In the genomic region with DNA sequence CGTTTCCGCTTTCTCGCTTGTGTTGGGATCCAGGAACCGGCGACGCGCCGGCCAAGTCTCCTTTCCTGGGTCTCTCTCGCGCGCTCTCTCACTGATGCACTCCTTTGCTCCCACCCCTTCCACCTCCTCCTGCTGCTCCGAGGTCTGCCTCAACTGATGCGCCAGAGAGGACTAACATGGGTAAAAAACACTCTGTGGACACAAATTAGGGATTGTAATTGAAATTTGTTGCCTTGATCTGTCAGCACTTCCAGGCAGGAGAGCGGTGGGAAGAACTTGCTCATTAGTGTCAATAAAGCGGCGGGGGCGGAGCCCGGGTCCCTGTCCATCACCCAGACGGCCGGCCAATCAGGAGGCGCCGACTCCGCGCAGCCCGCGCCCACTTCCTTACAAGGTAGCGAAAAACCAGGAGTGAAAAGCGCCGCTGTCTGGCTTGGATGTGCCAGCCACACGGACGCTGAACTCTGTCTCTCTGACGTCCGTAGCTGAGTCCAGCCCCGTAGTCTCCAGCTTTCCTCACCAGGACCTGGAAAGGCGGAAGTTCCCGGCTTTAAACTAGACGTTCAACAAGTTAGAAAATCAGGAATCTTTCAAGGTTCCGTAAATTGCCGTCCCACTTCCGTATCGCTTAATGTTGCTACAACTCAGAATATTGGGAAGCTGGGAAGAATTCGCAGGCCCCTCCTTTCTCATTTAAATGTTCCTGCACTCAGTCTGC, we compare ENCODE assay signal across 8 cellular contexts. TPM values are rescaled to one million over a fixed set of nuclear protein-coding genes. Genes with fewer than 3 reads are reported as not detected.
DNase-seq lines count a peak whose midpoint lies in the region; ATAC-seq and TF ChIP-seq lines count a peak whose summit lies in the region.

A gene (minus strand): TSS at position 267 of the 718 bp plus-strand sequence. CDS start 417 bp downstream, outside the sequence.

- no peak for TF ChIP-seq RAD21 in HCT116 (IDR thresholded peaks at IDR 0.05; ENCODE audit: low read depth)

- no peak within 1 kb of the TSS for H3K27ac Mint-ChIP-seq in T-helper 17 cell

- peaks cover 4% of the 10 kb centered on the region for H3K4me1 Mint-ChIP-seq in T-helper 17 cell

- H3K27ac ChIP-seq in 22Rv1 (peak within 1 kb of the TSS; percentile 83), HCT116 (ENCODE audit: low read depth, low read length) (peak within 1 kb of the TSS; percentile 82), mucosa of rectum (ENCODE audit: low read depth in 2 of 2, low read length in 2 of 2) (no peak within 1 kb of the TSS), upper lobe of left lung (peak within 1 kb of the TSS in 1 of 4 donors; percentile 4)

- TF ChIP-seq EP300 in upper lobe of left lung (IDR thresholded peaks at IDR 0.05): no peak

- peaks cover 30% of the 10 kb centered on the region for H3K79me2 ChIP-seq in HCT116 (ENCODE audit: insufficient read depth, low read length)

- CTCF ChIA-PET in HCT116 (lab: Charles Lee): interaction anchor here (1.1 kb wide), 1 partner anchor 10 kb away, joined by 13 read pairs; no protein-coding TSS in a partner anchor

- no peak for TF ChIP-seq CTCF in 22Rv1 (IDR thresholded peaks at IDR 0.05)
- no peak for TF ChIP-seq CTCF in HCT116 (IDR thresholded peaks at IDR 0.05 in 2 of 3, conservative IDR thresholded peaks at IDR 0.05 in 1 of 3; ENCODE audit: borderline replicate concordance in 1 of 3, insufficient read depth in 1 of 3, low read depth in 2 of 3, low read length in 2 of 3)
- no peak for TF ChIP-seq CTCF in upper lobe of left lung (IDR thresholded peaks at IDR 0.05)

- no TSS peak for BruUV-seq in HCT116 (replicated peaks; lab: Mats Ljungman, UMichigan)

- H3K36me3 ChIP-seq in HCT116 (ENCODE audit: control insufficient read depth in 1 of 2, insufficient read depth in 2 of 2, low read length in 2 of 2) (no peaks in the 10 kb centered on the region), mucosa of rectum (ENCODE audit: control insufficient read depth in 2 of 2, insufficient read depth in 2 of 2, low read length in 2 of 2) (no peaks in the 10 kb centered on the region), upper lobe of left lung (no peaks in the 10 kb centered on the region)

- 6 to 9% methylated on average over 42 of the region's 42 CpGs for WGBS in upper lobe of left lung, 2 donors

- peaks cover 69% of the 10 kb centered on the region for H3K27me3 Mint-ChIP-seq in T-helper 17 cell

- H3K9me3 ChIP-seq in HCT116 (ENCODE audit: control insufficient read depth in 1 of 2, insufficient read depth in 1 of 2, low read depth in 1 of 2, low read length in 2 of 2) (no peaks in the 10 kb centered on the region), T-helper 17 cell (ENCODE audit: control insufficient read depth, low read length, poor library complexity, severe bottlenecking) (no peaks in the 10 kb centered on the region), mucosa of rectum (ENCODE audit: control insufficient read depth in 2 of 2, low read length in 2 of 2) (no peaks in the 10 kb centered on the region), upper lobe of left lung (peaks cover 0 to 6% (median 3%) of the 10 kb centered on the region in 4 donors)

- H3K27me3 ChIP-seq in HCT116 (ENCODE audit: insufficient read depth, low read length): no peaks in the 10 kb centered on the region
- peaks cover 25 to 49% of the 10 kb centered on the region in 2 donors for H3K27me3 ChIP-seq in mucosa of rectum (ENCODE audit: control insufficient read depth in 2 of 2, insufficient read depth in 2 of 2, low read length in 2 of 2)
- H3K27me3 ChIP-seq in upper lobe of left lung: peaks cover 0 to 75% (median 32%) of the 10 kb centered on the region in 4 donors

- H3K4me3 ChIP-seq in HCT116 (replicated peaks in 1 of 2; ENCODE audit: low read depth in 1 of 2, low read length in 2 of 2) (peak within 1 kb of the TSS; percentile 53 to 68), mucosa of rectum (ENCODE audit: low read length in 2 of 2) (peak within 1 kb of the TSS; percentile 33 to 55), upper lobe of left lung (peak within 1 kb of the TSS; percentile 2 to 37 (median 26))

- TF ChIP-seq POLR2A in HCT116 (IDR thresholded peaks at IDR 0.05; ENCODE audit: borderline replicate concordance, extremely low read depth, insufficient read depth, insufficient read length) (no peak), upper lobe of left lung (IDR thresholded peaks at IDR 0.05) (no peak)

- intact Hi-C loops in HCT116 (cut with micrococcal nuclease): no loop called here

- H3K9ac ChIP-seq in HCT116 (ENCODE audit: low read length) (peak within 1 kb of the TSS; percentile 77), mucosa of rectum (ENCODE audit: low read depth in 1 of 2, low read length in 2 of 2) (no peak within 1 kb of the TSS)

- DNase-seq in HCT116 (ENCODE audit: low read depth, low spot score) (peak; percentile 85), T-helper 17 cell (no peak), fibroblast of gingiva (ENCODE audit: low read depth) (peak; percentile 99), upper lobe of left lung (peak; percentile 39 to 90)

- H3K4me1 ChIP-seq in HCT116 (ENCODE audit: control insufficient read depth in 1 of 2, insufficient read depth in 2 of 2, low read length in 2 of 2): peaks cover 0 to 13% of the 10 kb centered on the region in 2 experiments; a peak in 2 of 4 replicates
- no peaks in the 10 kb centered on the region for H3K4me1 ChIP-seq in mucosa of rectum (ENCODE audit: control insufficient read depth in 2 of 2, insufficient read depth in 2 of 2, low read length in 2 of 2)
- H3K4me1 ChIP-seq in upper lobe of left lung: peaks cover 12 to 34% (median 17%) of the 10 kb centered on the region in 4 donors

- H3K4me2 ChIP-seq in HCT116 (ENCODE audit: low read length): peak within 1 kb of the TSS; percentile 77

- H3K4me3 Mint-ChIP-seq in T-helper 17 cell: peak within 1 kb of the TSS; percentile 31

- peaks cover 8% of the 10 kb centered on the region for H3K36me3 Mint-ChIP-seq in T-helper 17 cell (ENCODE audit: low read depth)

- RAD21 ChIA-PET in HCT116 (lab: Charles Lee; ENCODE audit: low non-redundant PET in 1 of 2, low total read pairs in 2 of 2, uncharacterized antibody in 2 of 2, unreplicated experiment in 2 of 2): no interaction called here

- H2AFZ ChIP-seq in HCT116 (ENCODE audit: low read depth, low read length, poor library complexity, severe bottlenecking): peak within 1 kb of the TSS; percentile 46

- ATAC-seq in HCT116: peak; percentile 82
- ATAC-seq in T-helper 17 cell: no peak
- peak in 1 of 2 donors; percentile 93 for ATAC-seq in upper lobe of left lung (ENCODE audit: low FRiP score in 2 of 2)
- ATAC-seq in GM21723 (IDR thresholded peaks at IDR 0.05; ENCODE audit: unreplicated experiment): no peak
- ATAC-seq in GM19455 (IDR thresholded peaks at IDR 0.05; ENCODE audit: unreplicated experiment): no peak

- POLR2A ChIA-PET in HCT116 (lab: Charles Lee): no interaction called here

- no peaks in the 10 kb centered on the region for H3K9me2 ChIP-seq in HCT116 (ENCODE audit: insufficient read depth)

- H4K20me1 ChIP-seq in HCT116 (ENCODE audit: insufficient read depth): no peaks in the 10 kb centered on the region

TF ChIP-seq in HCT116, 20 proteins besides CTCF, POLR2A, EP300 and RAD21 (continues in another document):
- no peak for TF ChIP-seq EZH2 (IDR thresholded peaks at IDR 0.05)
- TF ChIP-seq ELF1 (IDR thresholded peaks at IDR 0.05; ENCODE audit: borderline replicate concordance, low read depth): peak; percentile 73
- no peak for TF ChIP-seq YY1 (IDR thresholded peaks at IDR 0.05; ENCODE audit: extremely low read depth, insufficient replicate concordance, low read depth, low read length)
- TF ChIP-seq CEBPB (IDR thresholded peaks at IDR 0.05; ENCODE audit: low read depth): no peak
- TF ChIP-seq JUND (IDR thresholded peaks at IDR 0.05): peak; percentile 38; the same call in 1 of the 2 replicates
- TF ChIP-seq SRF (IDR thresholded peaks at IDR 0.05; ENCODE audit: low read depth): peak; percentile 93
- peak; percentile 70 for TF ChIP-seq SP1 (IDR thresholded peaks at IDR 0.05; ENCODE audit: low read depth)
- peak; percentile 59; the same call in 1 of the 2 replicates for TF ChIP-seq EGR1 (IDR thresholded peaks at IDR 0.05; ENCODE audit: low read depth)
- TF ChIP-seq, protein P1, sequence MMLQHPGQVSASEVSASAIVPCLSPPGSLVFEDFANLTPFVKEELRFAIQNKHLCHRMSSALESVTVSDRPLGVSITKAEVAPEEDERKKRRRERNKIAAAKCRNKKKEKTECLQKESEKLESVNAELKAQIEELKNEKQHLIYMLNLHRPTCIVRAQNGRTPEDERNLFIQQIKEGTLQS (IDR thresholded peaks at IDR 0.05): no peak
- TF ChIP-seq, protein P2, sequence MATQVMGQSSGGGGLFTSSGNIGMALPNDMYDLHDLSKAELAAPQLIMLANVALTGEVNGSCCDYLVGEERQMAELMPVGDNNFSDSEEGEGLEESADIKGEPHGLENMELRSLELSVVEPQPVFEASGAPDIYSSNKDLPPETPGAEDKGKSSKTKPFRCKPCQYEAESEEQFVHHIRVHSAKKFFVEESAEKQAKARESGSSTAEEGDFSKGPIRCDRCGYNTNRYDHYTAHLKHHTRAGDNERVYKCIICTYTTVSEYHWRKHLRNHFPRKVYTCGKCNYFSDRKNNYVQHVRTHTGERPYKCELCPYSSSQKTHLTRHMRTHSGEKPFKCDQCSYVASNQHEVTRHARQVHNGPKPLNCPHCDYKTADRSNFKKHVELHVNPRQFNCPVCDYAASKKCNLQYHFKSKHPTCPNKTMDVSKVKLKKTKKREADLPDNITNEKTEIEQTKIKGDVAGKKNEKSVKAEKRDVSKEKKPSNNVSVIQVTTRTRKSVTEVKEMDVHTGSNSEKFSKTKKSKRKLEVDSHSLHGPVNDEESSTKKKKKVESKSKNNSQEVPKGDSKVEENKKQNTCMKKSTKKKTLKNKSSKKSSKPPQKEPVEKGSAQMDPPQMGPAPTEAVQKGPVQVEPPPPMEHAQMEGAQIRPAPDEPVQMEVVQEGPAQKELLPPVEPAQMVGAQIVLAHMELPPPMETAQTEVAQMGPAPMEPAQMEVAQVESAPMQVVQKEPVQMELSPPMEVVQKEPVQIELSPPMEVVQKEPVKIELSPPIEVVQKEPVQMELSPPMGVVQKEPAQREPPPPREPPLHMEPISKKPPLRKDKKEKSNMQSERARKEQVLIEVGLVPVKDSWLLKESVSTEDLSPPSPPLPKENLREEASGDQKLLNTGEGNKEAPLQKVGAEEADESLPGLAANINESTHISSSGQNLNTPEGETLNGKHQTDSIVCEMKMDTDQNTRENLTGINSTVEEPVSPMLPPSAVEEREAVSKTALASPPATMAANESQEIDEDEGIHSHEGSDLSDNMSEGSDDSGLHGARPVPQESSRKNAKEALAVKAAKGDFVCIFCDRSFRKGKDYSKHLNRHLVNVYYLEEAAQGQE (IDR thresholded peaks at IDR 0.05; ENCODE audit: low read depth): no peak
- peak; percentile 31; the same call in 1 of the 2 replicates for TF ChIP-seq SIN3A (IDR thresholded peaks at IDR 0.05; ENCODE audit: low read depth)
- peak; percentile 30 for TF ChIP-seq TCF7L2 (IDR thresholded peaks at IDR 0.05; ENCODE audit: borderline replicate concordance, extremely low read depth, insufficient read depth, insufficient read length)

RNA-seq across cellular contexts. Expression of the gene that starts here (rescaled TPM):
- total RNA-seq in HCT116 (2021; ENCODE audit: unreplicated experiment): 14.4 TPM
- polyA plus RNA-seq in HCT116 (2012): 9.0 and 10.0 TPM in 2 replicates
- total RNA-seq in T-helper 17 cell: not detected
- total RNA-seq in upper lobe of left lung: under 1 TPM in 3 of 6 donors, not detected in 3; 0.20 to 0.49 (median 0.44) TPM

Comparison
In these comparisons a context has a peak if more than half of its experiments do, and no peak if none do; other contexts are left out.
1. RNA of the gene that starts here (total RNA-seq): 14.4 TPM in HCT116 (single experiment); 0.20 to 0.49 TPM in upper lobe of left lung and not detected in T-helper 17 cell; every median in the first group is over 10 times any median in the second.
2. Peak in DNase-seq and H3K4me3 ChIP-seq in upper lobe of left lung; RNA of the gene not detected or under 1 TPM.
3. H3K27ac ChIP-seq: peak in 22Rv1 (single experiment) and HCT116 (single experiment); none in mucosa of rectum (0 of 2).
4. DNase-seq: peak in HCT116 (single experiment) and fibroblast of gingiva (single experiment); none in T-helper 17 cell (0 of 3).
5. Peak in every context shown above with its lines, with median percentiles within 50 percentile points of each other: H3K4me3 ChIP-seq.